ENCODE assay signal across 8 cellular contexts in genomic region chrX:136065044-136065671, GRCh38.
DNase-seq lines count a peak whose midpoint lies in the region; ATAC-seq and TF ChIP-seq lines count a peak whose summit lies in the region.

No MANE protein-coding gene starts in this region.

- H3K4me3 ChIP-seq in DND-41 (ENCODE audit: low read depth in 1 of 2, low read length in 2 of 2): no peak overlapping the region
- no peak overlapping the region for H3K4me3 ChIP-seq in coronary artery

- H3K36me3 Mint-ChIP-seq in naive thymus-derived CD8-positive, alpha-beta T cell: peaks cover 0 to 1% (median 0%) of the 10 kb centered on the region in 3 donors

- ATAC-seq in DND-41 (ENCODE audit: insufficient read depth, low read depth) (peak; percentile 71), GM18505 (IDR thresholded peaks at IDR 0.05; ENCODE audit: unreplicated experiment) (no peak)
- ATAC-seq in naive thymus-derived CD8-positive, alpha-beta T cell: peak; percentile 86 to 95

- peaks cover 4% of the 10 kb centered on the region; the same call in 1 of the 2 replicates for H3K4me1 ChIP-seq in DND-41 (ENCODE audit: insufficient read depth, low read length)

- H3K9ac ChIP-seq in DND-41 (ENCODE audit: low read depth, low read length): no peak overlapping the region

- TF ChIP-seq CTCF in DND-41 (IDR thresholded peaks at IDR 0.05; ENCODE audit: borderline replicate concordance, extremely low read depth, low read length, poor library complexity, severe bottlenecking) (no peak), coronary artery (IDR thresholded peaks at IDR 0.05) (no peak)

- H3K4me3 Mint-ChIP-seq in naive thymus-derived CD8-positive, alpha-beta T cell: peak overlapping the region in 9 of 10 donors; percentile 38 to 76 (median 53)

- no peaks in the 10 kb centered on the region for H4K20me1 ChIP-seq in DND-41 (ENCODE audit: insufficient read depth, low read length)

- no peaks in the 10 kb centered on the region for H3K36me3 ChIP-seq in DND-41 (ENCODE audit: insufficient read depth, low read length)

- H3K79me2 ChIP-seq in DND-41 (ENCODE audit: insufficient read depth, low read length): no peaks in the 10 kb centered on the region

- H3K27me3 Mint-ChIP-seq in naive thymus-derived CD8-positive, alpha-beta T cell: no peaks in the 10 kb centered on the region

- H3K27ac ChIP-seq in DND-41 (ENCODE audit: low read length) (no peak overlapping the region), coronary artery (peak overlapping the region; percentile 72 to 87)

- H3K4me2 ChIP-seq in DND-41 (ENCODE audit: insufficient read depth, low read length): no peak overlapping the region

- DNase-seq in DND-41: peak; percentile 37
- DNase-seq in NOMO-1 treated with DMSO at 0.1 percent for 48 hours (lab: John Stamatoyannopoulos, UW; ENCODE audit: unreplicated experiment): peak; percentile 32
- DNase-seq in coronary artery (ENCODE audit: low spot score): no peak
- peak; percentile 7 to 74 (median 47) for DNase-seq in naive thymus-derived CD8-positive, alpha-beta T cell
- no peak for DNase-seq in AG08395 (ENCODE audit: low spot score)
- no peak for DNase-seq in mucosa of gallbladder (ENCODE audit: low spot score)
- DNase-seq in NCI-H1417 treated with DMSO at 0.1 percent for 48 hours (lab: John Stamatoyannopoulos, UW): no peak

- peaks cover 7 to 26% (median 23%) of the 10 kb centered on the region in 4 donors for H3K4me1 Mint-ChIP-seq in naive thymus-derived CD8-positive, alpha-beta T cell

- H3K9me3 Mint-ChIP-seq in naive thymus-derived CD8-positive, alpha-beta T cell: no peaks in the 10 kb centered on the region

- TF ChIP-seq POLR2A in GM18505 (IDR thresholded peaks at IDR 0.05; ENCODE audit: borderline replicate concordance, extremely low read depth, insufficient read depth, insufficient read length): no peak

- no peaks in the 10 kb centered on the region for H3K27me3 ChIP-seq in DND-41 (ENCODE audit: insufficient read depth, low read length, poor library complexity)

- H3K9me3 ChIP-seq in DND-41 (ENCODE audit: insufficient read depth, low read length, severe bottlenecking): no peaks in the 10 kb centered on the region

- POLR2A ChIA-PET in naive thymus-derived CD8-positive, alpha-beta T cell (lab: Charles Lee): interaction anchor here (0.6 to 0.8 kb wide), 2 partner anchors 8 to 9 kb away, joined by 3 to 5 read pairs; no protein-coding TSS in a partner anchor

- peak overlapping the region; percentile 84 to 96 (median 92) for H3K27ac Mint-ChIP-seq in naive thymus-derived CD8-positive, alpha-beta T cell

- no peak overlapping the region for H2AFZ ChIP-seq in DND-41 (ENCODE audit: low read depth, low read length)

Comparison
In these comparisons a context has a peak if more than half of its experiments do, and no peak if none do; other contexts are left out.
1. DNase-seq: peak in DND-41 (single experiment), NOMO-1 treated with DMSO at 0.1 percent for 48 hours (single experiment) and naive thymus-derived CD8-positive, alpha-beta T cell (10 of 10); none in coronary artery (single experiment), AG08395 (single experiment), mucosa of gallbladder (single experiment) and NCI-H1417 treated with DMSO at 0.1 percent for 48 hours (single experiment).